ENCODE assay signal across 22 cellular contexts in genomic region chr22:21802056-21802455, GRCh38.
DNase-seq lines count a peak whose midpoint lies in the region; ATAC-seq, FAIRE-seq and TF ChIP-seq lines count a peak whose summit lies in the region.
"Had no signal": no experiment of that assay in that cellular context is flagged by ENCODE, and none has a peak within 500 bp of the region (broad histone marks: within the 10 kb centered on the region; RNA-seq: fewer than 3 reads in every experiment).

No MANE protein-coding gene starts in this region.

- H3K27me3 ChIP-seq in bronchial epithelial cell (ENCODE audit: control insufficient read depth, insufficient read depth, low read length), result no peaks in the 10 kb centered on the region
- H3K27me3 ChIP-seq: tibial nerve had no signal

- H3K36me3 ChIP-seq in bronchial epithelial cell (ENCODE audit: control insufficient read depth, insufficient read depth, low read length), result peaks cover 19% of the 10 kb centered on the region

- H3K9me3 Mint-ChIP-seq in nephron progenitor cell, result no peaks in the 10 kb centered on the region
- H3K9me3 Mint-ChIP-seq: CD4-positive, alpha-beta T cell; T-helper 2 cell treated with Interferon-gamma antibody and Interleukin-4, amounts not matched to agents 5 μg/mL and 100 μg/mL, for 36 hours had no signal

- ATAC-seq in HG02938 (IDR thresholded peaks at IDR 0.05; ENCODE audit: unreplicated experiment) (no peak), HG02623 (IDR thresholded peaks at IDR 0.05; ENCODE audit: unreplicated experiment) (no peak)
- ATAC-seq: naive thymus-derived CD4-positive, alpha-beta T cell had no signal

- FAIRE-seq in bronchial epithelial cell (lab: Jason Lieb, UNC), result no peak
- FAIRE-seq: H54, keratinocyte had no signal

- H3K4me3 Mint-ChIP-seq in nephron progenitor cell, result no peak overlapping the region
- H3K4me3 Mint-ChIP-seq: CD4-positive, alpha-beta T cell; naive thymus-derived CD4-positive, alpha-beta T cell; T-helper 2 cell treated with Interferon-gamma antibody and Interleukin-4, amounts not matched to agents 5 μg/mL and 100 μg/mL, for 36 hours had no signal

- no peaks in the 10 kb centered on the region for H3K27me3 Mint-ChIP-seq in nephron progenitor cell (ENCODE audit: low read depth, poor library complexity)
- H3K27me3 Mint-ChIP-seq: CD4-positive, alpha-beta T cell; naive thymus-derived CD4-positive, alpha-beta T cell had no signal

- H3K4me1 Mint-ChIP-seq in nephron progenitor cell, result no peaks in the 10 kb centered on the region

- peak overlapping the region; percentile 61 for H3K27ac Mint-ChIP-seq in nephron progenitor cell
- H3K27ac Mint-ChIP-seq: CD4-positive, alpha-beta T cell; T-helper 2 cell treated with Interferon-gamma antibody and Interleukin-4, amounts not matched to agents 5 μg/mL and 100 μg/mL, for 36 hours had no signal

- no peak for TF ChIP-seq CTCF in bronchial epithelial cell (IDR thresholded peaks at IDR 0.05; ENCODE audit: insufficient read depth, low read length, severe bottlenecking)
- no peak for TF ChIP-seq CTCF in nephron progenitor cell (IDR thresholded peaks at IDR 0.05)

- peaks cover 94% of the 10 kb centered on the region for H3K36me3 Mint-ChIP-seq in nephron progenitor cell (ENCODE audit: low read depth)

- peak; percentile 41 for DNase-seq in activated CD8-positive, alpha-beta memory T cell treated with anti-CD3 and anti-CD28 coated beads for 24 hours
- DNase-seq in activated CD8-positive, alpha-beta memory T cell treated with anti-CD3 and anti-CD28 coated beads, Interleukin-2, amount 50 U/mL, for 48 hours, result no peak
- DNase-seq in M059J (ENCODE audit: low read depth) (peak; percentile 6), bronchial epithelial cell (ENCODE audit: low read depth) (peak; percentile 22), nephron progenitor cell (no peak)
- no peak for DNase-seq in activated CD4-positive, alpha-beta T cell treated with anti-CD3 and anti-CD28 coated beads, Interleukin-2, amount 50 U/mL, for 4 hours
- DNase-seq: activated gamma-delta T cell; CD4-positive, alpha-beta T cell; cerebellar nuclear complex; glutamatergic neuron; midbrain; naive thymus-derived CD4-positive, alpha-beta T cell; NCI-H1694 treated with DMSO at 0.1 percent for 48 hours; OCI-M1; Right ventricle myocardium superior; WERI-Rb-1 had no signal

- no peak overlapping the region for H3K4me3 ChIP-seq in bronchial epithelial cell (ENCODE audit: low read depth, low read length)
- H3K4me3 ChIP-seq: tibial nerve had no signal

Comparison
In these comparisons a context has a peak if more than half of its experiments do, and no peak if none do; other contexts are left out.
1. DNase-seq: peak in activated CD8-positive, alpha-beta memory T cell treated with anti-CD3 and anti-CD28 coated beads for 24 hours (single experiment), M059J (single experiment) and bronchial epithelial cell (single experiment); none in activated CD8-positive, alpha-beta memory T cell treated with anti-CD3 and anti-CD28 coated beads, Interleukin-2, amount 50 U/mL, for 48 hours (single experiment), nephron progenitor cell (single experiment) and activated CD4-positive, alpha-beta T cell treated with anti-CD3 and anti-CD28 coated beads, Interleukin-2, amount 50 U/mL, for 4 hours (0 of 2).